ENCODE assay signal across 1 cellular context in genomic region chr17:78993981-78994671, GRCh38.
TF ChIP-seq lines count a peak whose summit lies in the region.

No MANE protein-coding gene starts in this region.

TF ChIP-seq in HepG2, 621 proteins besides CTCF, POLR2A, EP300 and RAD21:
- TF ChIP-seq ZFAT (CRISPR knock-in tag; conservative IDR thresholded peaks at IDR 0.05), result no peak
- TF ChIP-seq MTA1 (CRISPR knock-in tag; IDR thresholded peaks at IDR 0.05; ENCODE audit: borderline replicate concordance), result 0 out of 2 replicates have a peak, but pooled peaks have one; percentile 1
- TF ChIP-seq ZMYM2 (CRISPR knock-in tag; IDR thresholded peaks at IDR 0.05), result no peak
- TF ChIP-seq ZNF446 (CRISPR knock-in tag; IDR thresholded peaks at IDR 0.05), result no peak
- peak; percentile 65 for TF ChIP-seq AGO2 (optimal IDR thresholded peaks at IDR 0.05; ENCODE audit: low read depth, low read length)
